Comparison of ENCODE assay signal across 34 cellular contexts in genomic region chr10:94850766-94851165, GRCh38.
A peak's percentile ranks its signal among the peaks of the same experiment; 100 is the strongest.
DNase-seq lines count a peak whose midpoint lies in the region; ATAC-seq and TF ChIP-seq lines count a peak whose summit lies in the region.
"Had no signal": no experiment of that assay in that cellular context is flagged by ENCODE, and none has a peak within 500 bp of the region (broad histone marks: within the 10 kb centered on the region; RNA-seq: fewer than 3 reads in every experiment).

No MANE protein-coding gene starts in this region.

- H3K27ac Mint-ChIP-seq in nephron progenitor cell (peak overlapping the region; percentile 8), neural progenitor cell (no peak overlapping the region)
- H3K27ac Mint-ChIP-seq: B cell; CD14-positive monocyte; CD4-positive, alpha-beta memory T cell; CD4-positive, alpha-beta T cell; CD4-positive, CD25-positive, alpha-beta regulatory T cell; CD8-positive, alpha-beta memory T cell; CD8-positive, alpha-beta T cell had no signal

- H3K4me1 ChIP-seq in DND-41 (ENCODE audit: insufficient read depth, low read length) = no peaks in the 10 kb centered on the region
- H3K4me1 ChIP-seq in neural progenitor cell = no peaks in the 10 kb centered on the region
- H3K4me1 ChIP-seq: A549; BE2C; BLaER1; BLaER1 treated with 17β-estradiol and CSF1 and Interleukin-3, amounts not matched to agents 10 nM and 100 nM; Caco-2 had no signal

- H3K4me3 Mint-ChIP-seq in nephron progenitor cell (no peak overlapping the region), neural progenitor cell (no peak overlapping the region)
- H3K4me3 Mint-ChIP-seq: B cell; CD14-positive monocyte; CD4-positive, alpha-beta memory T cell; CD4-positive, alpha-beta T cell; CD4-positive, CD25-positive, alpha-beta regulatory T cell; CD8-positive, alpha-beta memory T cell; CD8-positive, alpha-beta T cell had no signal

- DNase-seq in DND-41 = no peak
- peak; percentile 76 for DNase-seq in Jurkat, Clone E6-1 (ENCODE audit: low read depth, low spot score)
- peak; percentile 14 for DNase-seq in KBM-7
- no peak for DNase-seq in nephron progenitor cell
- DNase-seq in NCI-H2196 treated with DMSO at 0.1 percent for 48 hours (lab: John Stamatoyannopoulos, UW; ENCODE audit: unreplicated experiment) = no peak
- no peak for DNase-seq in NCI-H1092 (lab: John Stamatoyannopoulos, UW)
- DNase-seq in neural progenitor cell (ENCODE audit: low spot score) = no peak
- no peak for DNase-seq in OCI-M2 (lab: John Stamatoyannopoulos, UW; ENCODE audit: unreplicated experiment)
- DNase-seq: 8988T; ACHN; AML-193; BE2C; C1 segment of cervical spinal cord; Caco-2; Calu3; CD4-positive, alpha-beta memory T cell; CD4-positive, alpha-beta T cell; CD4-positive, CD25-positive, alpha-beta regulatory T cell; CD8-positive, alpha-beta memory T cell; CD8-positive, alpha-beta T cell; COR-L47; DMS 273 treated with DMSO at 0.1 percent for 48 hours; DMS153; DMS53; DMS79; DMS79 treated with DMSO at 0.1 percent for 48 hours; EL had no signal

- ATAC-seq in DND-41 (ENCODE audit: insufficient read depth, low read depth) = peak; percentile 69
- ATAC-seq: A549; CD8-positive, alpha-beta T cell had no signal

- no peaks in the 10 kb centered on the region for H3K27me3 ChIP-seq in DND-41 (ENCODE audit: insufficient read depth, low read length, poor library complexity)
- H3K27me3 ChIP-seq in neural progenitor cell = no peaks in the 10 kb centered on the region
- H3K27me3 ChIP-seq: BE2C; BLaER1; BLaER1 treated with 17β-estradiol and CSF1 and Interleukin-3, amounts not matched to agents 10 nM and 100 nM had no signal

- H3K4me1 Mint-ChIP-seq in nephron progenitor cell = no peaks in the 10 kb centered on the region
- H3K4me1 Mint-ChIP-seq in neural progenitor cell = no peaks in the 10 kb centered on the region
- H3K4me1 Mint-ChIP-seq: B cell; CD14-positive monocyte; CD4-positive, alpha-beta memory T cell; CD4-positive, CD25-positive, alpha-beta regulatory T cell; CD8-positive, alpha-beta memory T cell had no signal

- H3K36me3 Mint-ChIP-seq in nephron progenitor cell (ENCODE audit: low read depth) = no peaks in the 10 kb centered on the region
- no peaks in the 10 kb centered on the region for H3K36me3 Mint-ChIP-seq in neural progenitor cell
- H3K36me3 Mint-ChIP-seq: CD14-positive monocyte; CD4-positive, alpha-beta memory T cell; CD4-positive, CD25-positive, alpha-beta regulatory T cell; CD8-positive, alpha-beta memory T cell; CD8-positive, alpha-beta T cell had no signal

- H3K27ac ChIP-seq in DND-41 (ENCODE audit: low read length) = no peak overlapping the region
- no peak overlapping the region for H3K27ac ChIP-seq in neural progenitor cell
- H3K27ac ChIP-seq: 22Rv1; A549; BLaER1; BLaER1 treated with 17β-estradiol and CSF1 and Interleukin-3, amounts not matched to agents 10 nM and 100 nM; C4-2B had no signal

- H3F3A ChIP-seq in neural progenitor cell (ENCODE audit: low read depth) = no peaks in the 10 kb centered on the region

- no peaks in the 10 kb centered on the region for H3K36me3 ChIP-seq in DND-41 (ENCODE audit: insufficient read depth, low read length)
- no peaks in the 10 kb centered on the region for H3K36me3 ChIP-seq in neural progenitor cell
- H3K36me3 ChIP-seq: BE2C; BLaER1; BLaER1 treated with 17β-estradiol and CSF1 and Interleukin-3, amounts not matched to agents 10 nM and 100 nM had no signal

- H3K9me3 ChIP-seq in DND-41 (ENCODE audit: insufficient read depth, low read length, severe bottlenecking) (no peaks in the 10 kb centered on the region), neural progenitor cell (ENCODE audit: low read depth) (no peaks in the 10 kb centered on the region)
- H3K9me3 ChIP-seq: A549; BE2C; BLaER1; BLaER1 treated with 17β-estradiol and CSF1 and Interleukin-3, amounts not matched to agents 10 nM and 100 nM; Caco-2 had no signal

- H3K27me3 Mint-ChIP-seq in nephron progenitor cell (ENCODE audit: low read depth, poor library complexity) (no peaks in the 10 kb centered on the region), neural progenitor cell (ENCODE audit: insufficient read depth, low read depth) (peaks cover 6% of the 10 kb centered on the region)
- H3K27me3 Mint-ChIP-seq: CD4-positive, alpha-beta memory T cell; CD4-positive, alpha-beta T cell; CD4-positive, CD25-positive, alpha-beta regulatory T cell; CD8-positive, alpha-beta memory T cell had no signal

- H3K79me2 ChIP-seq in DND-41 (ENCODE audit: insufficient read depth, low read length) = no peaks in the 10 kb centered on the region
- no peaks in the 10 kb centered on the region for H3K79me2 ChIP-seq in neural progenitor cell (ENCODE audit: low read depth)

- peaks cover 4% of the 10 kb centered on the region for H3K9me3 Mint-ChIP-seq in nephron progenitor cell
- no peaks in the 10 kb centered on the region for H3K9me3 Mint-ChIP-seq in neural progenitor cell

- in situ Hi-C loops in KBM-7 (cut with MboI; ENCODE audit: low pct_unique_long_range_greater_than_20kb, low sequenced_read_pairs) = no loop called here

- no peaks in the 10 kb centered on the region for H4K20me1 ChIP-seq in DND-41 (ENCODE audit: insufficient read depth, low read length)
- H4K20me1 ChIP-seq in neural progenitor cell (ENCODE audit: low read depth) = no peaks in the 10 kb centered on the region
- H4K20me1 ChIP-seq: BLaER1; BLaER1 treated with 17β-estradiol and CSF1 and Interleukin-3, amounts not matched to agents 10 nM and 100 nM had no signal

- H3K4me3 ChIP-seq in DND-41 (ENCODE audit: low read depth in 1 of 2, low read length in 2 of 2) (no peak overlapping the region), neural progenitor cell (no peak overlapping the region)
- no peak overlapping the region for H3K4me3 ChIP-seq in Jurkat, Clone E6-1 (ENCODE audit: low read length)
- H3K4me3 ChIP-seq: A549; BLaER1; BLaER1 treated with 17β-estradiol and CSF1 and Interleukin-3, amounts not matched to agents 10 nM and 100 nM had no signal

- H3K9ac ChIP-seq in DND-41 (ENCODE audit: low read depth, low read length) (no peak overlapping the region), neural progenitor cell (no peak overlapping the region)
- H3K9ac ChIP-seq: BLaER1; BLaER1 treated with 17β-estradiol and CSF1 and Interleukin-3, amounts not matched to agents 10 nM and 100 nM had no signal

- no peak for TF ChIP-seq CTCF in DND-41 (IDR thresholded peaks at IDR 0.05; ENCODE audit: borderline replicate concordance, extremely low read depth, low read length, poor library complexity, severe bottlenecking)
- TF ChIP-seq CTCF in nephron progenitor cell (IDR thresholded peaks at IDR 0.05) = no peak
- TF ChIP-seq CTCF in neural progenitor cell (IDR thresholded peaks at IDR 0.05) = no peak

- no peak overlapping the region for H2AFZ ChIP-seq in DND-41 (ENCODE audit: low read depth, low read length)
- no peak overlapping the region for H2AFZ ChIP-seq in neural progenitor cell (replicated peaks)

- H3K4me2 ChIP-seq in DND-41 (ENCODE audit: insufficient read depth, low read length) (no peak overlapping the region), neural progenitor cell (no peak overlapping the region)
- H3K4me2 ChIP-seq: A549; BLaER1; BLaER1 treated with 17β-estradiol and CSF1 and Interleukin-3, amounts not matched to agents 10 nM and 100 nM had no signal

Comparison
In these comparisons a context has a peak if more than half of its experiments do, and no peak if none do; other contexts are left out.
1. DNase-seq: peak in Jurkat, Clone E6-1 (single experiment) and KBM-7 (single experiment); none in DND-41 (single experiment), nephron progenitor cell (single experiment), NCI-H2196 treated with DMSO at 0.1 percent for 48 hours (single experiment), NCI-H1092 (single experiment), neural progenitor cell (single experiment) and OCI-M2 (single experiment).